8 cellular contexts compared by ENCODE assay signal in the genomic region with DNA sequence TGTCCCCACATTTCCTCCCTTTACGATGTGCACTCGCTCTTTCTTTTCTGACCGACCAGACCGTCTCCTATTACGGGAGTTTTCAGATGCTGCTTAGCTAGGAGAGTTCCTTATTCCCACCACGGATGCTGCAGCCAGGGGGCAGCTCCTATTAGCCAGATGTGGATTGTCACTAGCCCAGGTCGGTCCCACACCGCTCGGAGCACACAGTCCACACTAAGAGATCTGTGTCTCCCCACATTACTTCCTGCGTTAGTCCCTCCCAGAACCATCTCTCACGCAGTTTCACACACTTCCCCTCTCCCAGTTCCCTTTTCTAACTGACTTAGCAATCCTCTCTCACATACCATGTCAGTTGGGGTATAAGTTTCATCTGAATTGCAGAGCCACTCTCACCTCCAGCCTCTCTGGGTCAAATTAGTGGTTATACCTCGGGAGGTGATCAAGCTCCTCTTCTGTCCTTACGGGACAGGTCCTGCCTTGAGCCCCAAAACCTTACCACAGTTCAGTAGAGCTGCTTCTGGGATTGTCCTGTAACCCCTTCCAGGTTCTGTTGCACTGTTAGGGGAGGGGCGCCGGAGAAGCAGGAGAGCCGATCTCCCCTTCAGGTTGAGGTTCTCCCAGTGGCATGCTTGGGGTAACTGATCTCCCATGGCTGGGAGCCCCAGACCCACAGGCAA. TPM values are rescaled to one million over a fixed set of nuclear protein-coding genes. Genes with fewer than 3 reads are reported as not detected.
DNase-seq lines count a peak whose midpoint lies in the region; ATAC-seq and TF ChIP-seq lines count a peak whose summit lies in the region.

No MANE protein-coding gene starts in this region.

- H3K27ac ChIP-seq in right atrium auricular region (no peak overlapping the region), VCaP (peak overlapping the region; percentile 91), mucosa of rectum (ENCODE audit: low read depth in 2 of 2, low read length in 2 of 2) (peak overlapping the region; percentile 76 to 86)

- H3K9me3 ChIP-seq in right atrium auricular region (no peaks in the 10 kb centered on the region), mucosa of rectum (ENCODE audit: control insufficient read depth in 2 of 2, low read length in 2 of 2) (no peaks in the 10 kb centered on the region)

- peak; percentile 84 for ATAC-seq in Right ventricle myocardium superior (ENCODE audit: poor library complexity)
- peak; percentile 97 for ATAC-seq in HG03095 (IDR thresholded peaks at IDR 0.05; ENCODE audit: unreplicated experiment)
- ATAC-seq in HG02798 (IDR thresholded peaks at IDR 0.05; ENCODE audit: poor library complexity, unreplicated experiment), result no peak

- H3K4me1 ChIP-seq in right atrium auricular region, result no peaks in the 10 kb centered on the region
- H3K4me1 ChIP-seq in mucosa of rectum (ENCODE audit: control insufficient read depth in 2 of 2, insufficient read depth in 2 of 2, low read length in 2 of 2), result peaks cover 21 to 43% of the 10 kb centered on the region in 2 donors

- TF ChIP-seq CTCF in right atrium auricular region (IDR thresholded peaks at IDR 0.05) (no peak), VCaP (conservative IDR thresholded peaks at IDR 0.05) (no peak)

- DNase-seq in Right ventricle myocardium superior (peak; percentile 52), right atrium auricular region (ENCODE audit: low spot score) (no peak), SHP77 treated with DMSO at 0.1 percent for 48 hours (lab: John Stamatoyannopoulos, UW) (no peak), mucosa of gallbladder (ENCODE audit: low spot score) (no peak)

- intact Hi-C loops in Right ventricle myocardium superior (cut with DNase I), result no loop called here

- peak overlapping the region; percentile 46 to 72 for H3K9ac ChIP-seq in mucosa of rectum (ENCODE audit: low read depth in 1 of 2, low read length in 2 of 2)

- H3K36me3 ChIP-seq in right atrium auricular region (no peaks in the 10 kb centered on the region), mucosa of rectum (ENCODE audit: control insufficient read depth in 2 of 2, insufficient read depth in 2 of 2, low read length in 2 of 2) (no peaks in the 10 kb centered on the region)

- no peak overlapping the region for H3K4me3 ChIP-seq in right atrium auricular region
- peak overlapping the region; percentile 41 to 66 for H3K4me3 ChIP-seq in mucosa of rectum (ENCODE audit: low read length in 2 of 2)

- H3K27me3 ChIP-seq in right atrium auricular region, result no peaks in the 10 kb centered on the region
- H3K27me3 ChIP-seq in mucosa of rectum (ENCODE audit: control insufficient read depth in 2 of 2, insufficient read depth in 2 of 2, low read length in 2 of 2), result no peaks in the 10 kb centered on the region

RNA-seq across cellular contexts. Expression of a gene that starts 28.2 kb away (rescaled TPM):
- total RNA-seq in Right ventricle myocardium superior, result not detected
- not detected for total RNA-seq in right atrium auricular region
- total RNA-seq in mucosa of gallbladder, result 0.29 TPM

Comparison
In these comparisons a context has a peak if more than half of its experiments do, and no peak if none do; other contexts are left out.
1. H3K27ac ChIP-seq: peak in VCaP (single experiment) and mucosa of rectum (2 of 2); none in right atrium auricular region (0 of 2).
2. H3K4me3 ChIP-seq: peak in mucosa of rectum (2 of 2); none in right atrium auricular region (0 of 2).